In the genomic region with DNA sequence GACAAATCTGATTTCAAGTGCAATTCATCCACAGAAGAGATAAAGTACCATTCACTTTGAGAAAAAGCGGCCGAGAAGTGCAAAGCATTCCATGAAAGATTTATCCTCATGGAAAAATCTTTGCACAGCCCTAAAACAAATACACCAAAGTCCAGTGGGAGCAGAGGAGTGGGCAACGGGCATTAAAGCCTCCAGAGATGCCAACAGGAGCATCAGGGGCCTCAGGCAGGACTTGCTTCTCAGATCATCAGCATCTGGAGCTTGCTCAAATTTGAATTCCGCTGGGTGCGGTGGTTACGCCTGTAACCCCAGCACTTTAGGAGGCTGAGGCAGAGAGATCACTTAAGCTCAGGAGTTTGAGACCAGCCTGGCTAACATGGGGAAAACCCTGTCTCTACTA, we compare ENCODE assay signal across 30 cellular contexts.
"Had no signal": no experiment of that assay in that cellular context is flagged by ENCODE, and none has a peak within 500 bp of the region (broad histone marks: within the 10 kb centered on the region; RNA-seq: fewer than 3 reads in every experiment).

No MANE protein-coding gene starts in this region.

- H3K4me3 Mint-ChIP-seq: activated CD4-positive, alpha-beta memory T cell treated with anti-CD3 and anti-CD28 coated beads for 36 hours; activated CD4-positive, alpha-beta T cell treated with anti-CD3 and anti-CD28 coated beads for 36 hours; activated CD4-positive, alpha-beta T cell treated with anti-CD3 and anti-CD28 coated beads, Interleukin-2, amount 10 ng/mL, durations not matched to agents 24 days and 14 days; activated CD8-positive, alpha-beta memory T cell treated with anti-CD3 and anti-CD28 coated beads, Interleukin-2, amount 10 ng/mL, durations not matched to agents 7 days and 5 days; activated CD8-positive, alpha-beta T cell treated with anti-CD3 and anti-CD28 coated beads, Interleukin-2, amount 10 ng/mL, durations not matched to agents 7 days and 5 days; activated naive CD4-positive, alpha-beta T cell treated with anti-CD3 and anti-CD28 coated beads for 36 hours; activated naive CD4-positive, alpha-beta T cell treated with anti-CD3 and anti-CD28 coated beads, Interleukin-2, amount 50 U/mL, for 24 hours; activated naive CD8-positive, alpha-beta T cell treated with anti-CD3 and anti-CD28 coated beads for 36 hours; activated naive CD8-positive, alpha-beta T cell treated with anti-CD3 and anti-CD28 coated beads, Interleukin-2, amount 50 U/mL, for 24 hours; activated T-helper 1 cell treated with anti-CD3 and anti-CD28 coated beads, Interleukin-12 subunit alpha, Interleukin-12 subunit beta, Interleukin-2, Interleukin-4 antibody, amounts not matched to agents 30 ng/mL and 10 ng/mL and 1 ng/mL, durations not matched to agents 14 hours and 24 hours and 36 hours; effector memory CD8-positive, alpha-beta T cell had no signal

- H3K27ac Mint-ChIP-seq: activated CD4-positive, alpha-beta memory T cell treated with anti-CD3 and anti-CD28 coated beads for 36 hours; activated CD4-positive, alpha-beta T cell treated with anti-CD3 and anti-CD28 coated beads for 36 hours; activated CD4-positive, alpha-beta T cell treated with anti-CD3 and anti-CD28 coated beads, Interleukin-2, amount 10 ng/mL, durations not matched to agents 24 days and 14 days; activated CD8-positive, alpha-beta memory T cell treated with anti-CD3 and anti-CD28 coated beads, Interleukin-2, amount 10 ng/mL, durations not matched to agents 7 days and 5 days; activated CD8-positive, alpha-beta T cell treated with anti-CD3 and anti-CD28 coated beads, Interleukin-2, amount 10 ng/mL, durations not matched to agents 7 days and 5 days; activated naive CD4-positive, alpha-beta T cell treated with anti-CD3 and anti-CD28 coated beads for 36 hours; activated naive CD4-positive, alpha-beta T cell treated with anti-CD3 and anti-CD28 coated beads, Interleukin-2, amount 50 U/mL, for 24 hours; activated naive CD8-positive, alpha-beta T cell treated with anti-CD3 and anti-CD28 coated beads for 36 hours; activated naive CD8-positive, alpha-beta T cell treated with anti-CD3 and anti-CD28 coated beads, Interleukin-2, amount 50 U/mL, for 24 hours; activated T-helper 1 cell treated with anti-CD3 and anti-CD28 coated beads, Interleukin-12 subunit alpha, Interleukin-12 subunit beta, Interleukin-2, Interleukin-4 antibody, amounts not matched to agents 30 ng/mL and 10 ng/mL and 1 ng/mL, durations not matched to agents 14 hours and 24 hours and 36 hours; activated T-helper 2 cell treated with anti-CD3 and anti-CD28 coated beads, Interferon-gamma antibody, Interleukin-2, Interleukin-4, amounts not matched to agents 10 μg/mL and 5 μg/mL and 100 μg/mL, durations not matched to agents 14 hours and 24 hours and 36 hours; effector memory CD8-positive, alpha-beta T cell had no signal

- H3K36me3 Mint-ChIP-seq: activated CD4-positive, alpha-beta memory T cell treated with anti-CD3 and anti-CD28 coated beads for 36 hours; activated CD8-positive, alpha-beta memory T cell treated with anti-CD3 and anti-CD28 coated beads, Interleukin-2, amount 10 ng/mL, durations not matched to agents 7 days and 5 days; activated naive CD4-positive, alpha-beta T cell treated with anti-CD3 and anti-CD28 coated beads, Interleukin-2, amount 50 U/mL, for 24 hours; activated naive CD8-positive, alpha-beta T cell treated with anti-CD3 and anti-CD28 coated beads for 36 hours had no signal

- H3K9me3 ChIP-seq: adrenal gland, body of pancreas had no signal

- H3K27me3 Mint-ChIP-seq: activated CD4-positive, alpha-beta memory T cell treated with anti-CD3 and anti-CD28 coated beads for 36 hours; activated CD4-positive, alpha-beta T cell treated with anti-CD3 and anti-CD28 coated beads for 36 hours; activated naive CD4-positive, alpha-beta T cell treated with anti-CD3 and anti-CD28 coated beads, Interleukin-2, amount 50 U/mL, for 24 hours had no signal

- H3K4me1 Mint-ChIP-seq: activated CD4-positive, alpha-beta T cell treated with anti-CD3 and anti-CD28 coated beads for 36 hours; activated CD8-positive, alpha-beta memory T cell treated with anti-CD3 and anti-CD28 coated beads, Interleukin-2, amount 10 ng/mL, durations not matched to agents 7 days and 5 days; activated naive CD4-positive, alpha-beta T cell treated with anti-CD3 and anti-CD28 coated beads, Interleukin-2, amount 50 U/mL, for 24 hours; activated naive CD8-positive, alpha-beta T cell treated with anti-CD3 and anti-CD28 coated beads for 36 hours had no signal

- H3K4me1 ChIP-seq: adrenal gland, body of pancreas had no signal

- H3K27ac ChIP-seq: adrenal gland, body of pancreas, epithelial cell of prostate had no signal

- H3K4me3 ChIP-seq: adrenal gland, body of pancreas had no signal

- H3K9me3 Mint-ChIP-seq: activated CD4-positive, alpha-beta memory T cell treated with anti-CD3 and anti-CD28 coated beads for 36 hours; activated CD4-positive, alpha-beta T cell treated with anti-CD3 and anti-CD28 coated beads, Interleukin-2, amount 10 ng/mL, durations not matched to agents 24 days and 14 days; activated naive CD4-positive, alpha-beta T cell treated with anti-CD3 and anti-CD28 coated beads for 36 hours; activated naive CD4-positive, alpha-beta T cell treated with anti-CD3 and anti-CD28 coated beads, Interleukin-2, amount 50 U/mL, for 24 hours; activated naive CD8-positive, alpha-beta T cell treated with anti-CD3 and anti-CD28 coated beads for 36 hours; activated naive CD8-positive, alpha-beta T cell treated with anti-CD3 and anti-CD28 coated beads, Interleukin-2, amount 50 U/mL, for 24 hours; activated T-helper 1 cell treated with anti-CD3 and anti-CD28 coated beads, Interleukin-12 subunit alpha, Interleukin-12 subunit beta, Interleukin-2, Interleukin-4 antibody, amounts not matched to agents 30 ng/mL and 10 ng/mL and 1 ng/mL, durations not matched to agents 14 hours and 24 hours and 36 hours; activated T-helper 2 cell treated with anti-CD3 and anti-CD28 coated beads, Interferon-gamma antibody, Interleukin-2, Interleukin-4, amounts not matched to agents 10 μg/mL and 5 μg/mL and 100 μg/mL, durations not matched to agents 14 hours and 24 hours and 36 hours; effector memory CD8-positive, alpha-beta T cell had no signal

- DNase-seq: activated CD4-positive, alpha-beta memory T cell treated with anti-CD3 and anti-CD28 coated beads for 36 hours; activated CD4-positive, alpha-beta T cell treated with anti-CD3 and anti-CD28 coated beads for 36 hours; activated CD4-positive, alpha-beta T cell treated with anti-CD3 and anti-CD28 coated beads, Interleukin-2, amount 10 ng/mL, durations not matched to agents 24 days and 14 days; activated CD4-positive, CD25-positive, alpha-beta regulatory T cell; activated CD4-positive, CD25-positive, alpha-beta regulatory T cell treated with anti-CD3 and anti-CD28 coated beads, Interleukin-2, amount 50 U/mL, for 72 hours; activated CD8-positive, alpha-beta memory T cell treated with anti-CD3 and anti-CD28 coated beads, Interleukin-2, amount 10 ng/mL, durations not matched to agents 7 days and 5 days; activated CD8-positive, alpha-beta memory T cell treated with anti-CD3 and anti-CD28 coated beads, Interleukin-2, amount 50 U/mL, for 4 hours; activated CD8-positive, alpha-beta T cell treated with anti-CD3 and anti-CD28 coated beads, Interleukin-2, amount 10 ng/mL, durations not matched to agents 7 days and 5 days; activated effector memory CD4-positive, alpha-beta T cell treated with anti-CD3 and anti-CD28 coated beads, Interleukin-2, amount 50 U/mL, for 16 hours; activated naive CD4-positive, alpha-beta T cell treated with anti-CD3 and anti-CD28 coated beads for 36 hours; activated naive CD8-positive, alpha-beta T cell treated with anti-CD3 and anti-CD28 coated beads for 36 hours; activated naive CD8-positive, alpha-beta T cell treated with anti-CD3 and anti-CD28 coated beads, Interleukin-2, amount 50 U/mL, for 24 hours; activated T-cell treated with anti-CD3 and anti-CD28 coated beads, Interleukin-2, amount 50 U/mL, for 1 hour; activated T-cell treated with anti-CD3 and anti-CD28 coated beads, Interleukin-2, amount 50 U/mL, for 48 hours; adrenal gland; amygdala; aorta; body of pancreas; caudate nucleus; cortex of kidney; dermis blood vessel endothelial cell; effector CD4-positive, alpha-beta T cell; effector memory CD8-positive, alpha-beta T cell; foreskin fibroblast; head of caudate nucleus; T1000 had no signal

- H3K27me3 ChIP-seq: adrenal gland, body of pancreas had no signal
